ENCODE assay signal across 23 cellular contexts in genomic region chr7:152395115-152395514, GRCh38. TPM values are rescaled to one million over a fixed set of nuclear protein-coding genes. Genes with fewer than 3 reads are reported as not detected.
DNase-seq lines count a peak whose midpoint lies in the region; ATAC-seq and TF ChIP-seq lines count a peak whose summit lies in the region.
"Had no signal": no experiment of that assay in that cellular context is flagged by ENCODE, and none has a peak within 500 bp of the region (broad histone marks: within the 10 kb centered on the region; RNA-seq: fewer than 3 reads in every experiment).

No MANE protein-coding gene starts in this region.

- DNase-seq in Daoy (ENCODE audit: low read depth): peak; percentile 40
- DNase-seq in M059J (ENCODE audit: low read depth): peak; percentile 73
- DNase-seq in chondrocyte (ENCODE audit: low spot score): no peak
- peak; percentile 27 for DNase-seq in non-pigmented ciliary epithelial cell (ENCODE audit: low read depth)
- DNase-seq in neuronal stem cell (ENCODE audit: low spot score): no peak
- no peak for DNase-seq in HPDE6-E6E7 (ENCODE audit: extremely low spot score)
- DNase-seq in NOMO-1 (lab: John Stamatoyannopoulos, UW; ENCODE audit: unreplicated experiment in 2 of 2): no peak
- DNase-seq: activated B cell treated with CpG ODN at 0.5 μM for 24 hours; activated naive CD8-positive, alpha-beta T cell treated with anti-CD3 and anti-CD28 coated beads for 36 hours; CD4-positive, alpha-beta memory T cell; DMS53; effector CD8-positive, alpha-beta T cell; glutamatergic neuron; left ventricle myocardium superior; MM.1S; NCI-H187; NCI-H2227 treated with DMSO at 0.1 percent for 48 hours; PC-9; retina had no signal

- H3K4me3 Mint-ChIP-seq in chondrocyte (ENCODE audit: unreplicated experiment): no peak overlapping the region
- H3K4me3 Mint-ChIP-seq: activated B cell treated with CpG ODN at 0.5 μM for 24 hours; activated naive CD8-positive, alpha-beta T cell treated with anti-CD3 and anti-CD28 coated beads for 36 hours; activated T-helper 1 cell treated with anti-CD3 and anti-CD28 coated beads, Interleukin-12 subunit alpha, Interleukin-12 subunit beta, Interleukin-2, Interleukin-4 antibody, amounts not matched to agents 30 ng/mL and 10 ng/mL and 1 ng/mL, durations not matched to agents 14 hours and 24 hours and 36 hours had no signal

- no peaks in the 10 kb centered on the region for H3K36me3 Mint-ChIP-seq in chondrocyte (ENCODE audit: low read depth)
- H3K36me3 Mint-ChIP-seq: CD4-positive, alpha-beta memory T cell had no signal

- H3K4ac ChIP-seq in neuronal stem cell (ENCODE audit: low read length): no peak overlapping the region

- H3K9ac ChIP-seq in neuronal stem cell (ENCODE audit: low read depth, low read length, poor library complexity): no peak overlapping the region

- no peak overlapping the region for H4K8ac ChIP-seq in neuronal stem cell (ENCODE audit: low read depth, low read length)

- no peak overlapping the region for H3K18ac ChIP-seq in neuronal stem cell (ENCODE audit: low read length)

- H3K9me3 ChIP-seq in neuronal stem cell (replicated peaks in 1 of 2; ENCODE audit: control insufficient read depth in 2 of 2, insufficient read depth in 1 of 2, low read depth in 1 of 2, low read length in 2 of 2): no peaks in the 10 kb centered on the region

- no peaks in the 10 kb centered on the region for H3K27me3 ChIP-seq in neuronal stem cell (ENCODE audit: control insufficient read depth in 3 of 3, insufficient read depth in 3 of 3, low read depth in 1 of 3, low read length in 3 of 3)
- H3K27me3 ChIP-seq: cardiac muscle cell had no signal

- ATAC-seq in HG02852 (IDR thresholded peaks at IDR 0.05; ENCODE audit: unreplicated experiment): no peak
- ATAC-seq: esophagus mucosa, left ventricle myocardium superior had no signal

- WGBS in neuronal stem cell (ENCODE audit: extremely low coverage in 2 of 2, insufficient read length in 2 of 2, insufficient replicate concordance in 1 of 2), 2 donors: no CpG with 5 or more reads among the region's 7 CpGs

- peaks cover 0 to 4% of the 10 kb centered on the region in 2 donors for H3K4me1 ChIP-seq in neuronal stem cell (ENCODE audit: control insufficient read depth in 2 of 2, insufficient read depth in 1 of 2, low read depth in 1 of 2, low read length in 2 of 2)

- H3K36me3 ChIP-seq in neuronal stem cell (replicated peaks in 1 of 2; ENCODE audit: control insufficient read depth in 2 of 2, insufficient read depth in 2 of 2, low read length in 2 of 2): no peaks in the 10 kb centered on the region
- H3K36me3 ChIP-seq: cardiac muscle cell had no signal

- H3K27ac ChIP-seq in neuronal stem cell (replicated peaks; ENCODE audit: low read length): no peak overlapping the region
- H3K27ac ChIP-seq: PC-9 had no signal

- H3K14ac ChIP-seq in neuronal stem cell (ENCODE audit: low read length): no peak overlapping the region

- H3K27ac Mint-ChIP-seq in chondrocyte (ENCODE audit: unreplicated experiment): peak overlapping the region; percentile 29
- H3K27ac Mint-ChIP-seq: activated B cell treated with CpG ODN at 0.5 μM for 24 hours; activated naive CD8-positive, alpha-beta T cell treated with anti-CD3 and anti-CD28 coated beads for 36 hours; activated T-helper 1 cell treated with anti-CD3 and anti-CD28 coated beads, Interleukin-12 subunit alpha, Interleukin-12 subunit beta, Interleukin-2, Interleukin-4 antibody, amounts not matched to agents 30 ng/mL and 10 ng/mL and 1 ng/mL, durations not matched to agents 14 hours and 24 hours and 36 hours had no signal

- peaks cover 5% of the 10 kb centered on the region for H3K79me1 ChIP-seq in neuronal stem cell (ENCODE audit: low read depth, low read length)

- H2BK15ac ChIP-seq in neuronal stem cell (ENCODE audit: low read length): no peak overlapping the region

- H3K23ac ChIP-seq in neuronal stem cell (ENCODE audit: low read depth, low read length, poor library complexity): no peak overlapping the region

- no peak overlapping the region for H2AK5ac ChIP-seq in neuronal stem cell (ENCODE audit: low read depth, low read length)

- no peak overlapping the region for H2BK12ac ChIP-seq in neuronal stem cell (ENCODE audit: low read length)

- H3K27me3 Mint-ChIP-seq in chondrocyte (ENCODE audit: low read depth): no peaks in the 10 kb centered on the region
- H3K27me3 Mint-ChIP-seq: activated B cell treated with CpG ODN at 0.5 μM for 24 hours; activated naive CD8-positive, alpha-beta T cell treated with anti-CD3 and anti-CD28 coated beads for 36 hours; CD4-positive, alpha-beta memory T cell had no signal

- H3K4me1 Mint-ChIP-seq in chondrocyte (ENCODE audit: low read depth): peaks cover 38% of the 10 kb centered on the region

- H3K9me3 Mint-ChIP-seq in chondrocyte (ENCODE audit: low read depth): no peaks in the 10 kb centered on the region
- H3K9me3 Mint-ChIP-seq: activated B cell treated with CpG ODN at 0.5 μM for 24 hours; activated naive CD8-positive, alpha-beta T cell treated with anti-CD3 and anti-CD28 coated beads for 36 hours; activated T-helper 1 cell treated with anti-CD3 and anti-CD28 coated beads, Interleukin-12 subunit alpha, Interleukin-12 subunit beta, Interleukin-2, Interleukin-4 antibody, amounts not matched to agents 30 ng/mL and 10 ng/mL and 1 ng/mL, durations not matched to agents 14 hours and 24 hours and 36 hours; CD4-positive, alpha-beta memory T cell had no signal

- no peak for TF ChIP-seq CTCF in chondrocyte (IDR thresholded peaks at IDR 0.05)

- H2AFZ ChIP-seq in neuronal stem cell (ENCODE audit: low read length): no peak overlapping the region
- H2AFZ ChIP-seq: PC-9 had no signal

- no peak overlapping the region for H3K4me2 ChIP-seq in neuronal stem cell (ENCODE audit: insufficient read depth, low read length, poor library complexity, severe bottlenecking)
- H3K4me2 ChIP-seq: PC-9 had no signal

- H3K4me3 ChIP-seq in neuronal stem cell (ENCODE audit: low read length in 2 of 2): peak overlapping the region in 1 of 2 donors; percentile 26
- H3K4me3 ChIP-seq: cardiac muscle cell, PC-9 had no signal

- H2BK5ac ChIP-seq in neuronal stem cell (ENCODE audit: low read length): no peak overlapping the region

- H4K91ac ChIP-seq in neuronal stem cell (ENCODE audit: low read depth, low read length, poor library complexity): no peak overlapping the region

- no peak overlapping the region for H2BK120ac ChIP-seq in neuronal stem cell (ENCODE audit: low read depth, low read length)

RNA-seq across cellular contexts. Expression of gene KMT2C, which starts 40.7 kb away (rescaled TPM):
- total RNA-seq in Daoy (2014; rRNA removed; shearing (Covaris generic)): 10.4 and 22.3 TPM in 2 replicates
- total RNA-seq in M059J (2014; rRNA removed; shearing (Covaris generic)): 9.7 and 18.9 TPM in 2 replicates
- total RNA-seq in chondrocyte: 52.0 to 70.1 TPM (median 56.6 TPM) in 3 replicates
- 6.7 TPM for polyA plus RNA-seq in neuronal stem cell (2013, experiment 1 of 2)
- 7.8 TPM for polyA plus RNA-seq in neuronal stem cell (2013, experiment 2 of 2)

Comparison
In these comparisons a context has a peak if more than half of its experiments do, and no peak if none do; other contexts are left out.
1. DNase-seq: peak in Daoy (single experiment), M059J (single experiment) and non-pigmented ciliary epithelial cell (single experiment); none in chondrocyte (single experiment), neuronal stem cell (single experiment), HPDE6-E6E7 (single experiment) and NOMO-1 (0 of 2).